Comparison of ENCODE assay signal across 9 cellular contexts in the genomic region with DNA sequence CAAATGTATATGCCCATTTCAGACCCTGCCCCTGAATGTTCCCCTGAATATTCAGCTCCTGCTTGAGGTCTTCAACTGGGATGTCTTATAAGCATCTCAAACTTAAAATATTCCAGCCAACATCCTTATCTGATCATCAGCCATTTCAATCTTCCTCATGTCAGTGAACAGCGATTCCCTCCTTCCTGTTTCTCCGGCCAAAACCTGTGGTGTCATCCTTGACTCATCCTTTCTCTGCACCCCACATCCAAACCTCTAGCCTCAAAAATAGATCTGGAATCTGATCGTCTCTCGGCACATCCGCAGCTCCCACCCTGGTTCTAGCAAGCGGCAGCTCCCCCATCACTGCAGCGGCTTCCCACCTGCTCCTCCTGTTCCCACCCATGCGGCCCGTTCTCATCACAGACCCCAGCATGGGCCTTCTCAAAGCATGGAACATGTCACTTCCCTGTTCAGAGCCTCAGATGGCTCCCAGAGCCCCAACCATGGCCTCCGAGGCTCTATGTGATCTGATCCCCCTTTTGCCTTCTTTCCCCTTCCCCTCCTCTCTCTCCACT.
"Had no signal": no experiment of that assay in that cellular context is flagged by ENCODE, and none has a peak within 500 bp of the region (broad histone marks: within the 10 kb centered on the region; RNA-seq: fewer than 3 reads in every experiment).

No MANE protein-coding gene starts in this region.

- H3K4me3 Mint-ChIP-seq: activated naive CD8-positive, alpha-beta T cell treated with anti-CD3 and anti-CD28 coated beads, Interleukin-2, amount 50 U/mL, for 24 hours; activated T-helper 17 cell treated with anti-CD3 and anti-CD28 coated beads, Interleukin-2, amount 50 U/mL, for 72 hours; natural killer cell treated with Interleukin-12 subunit alpha and Interleukin-12 subunit beta and Interleukin-15 and Interleukin-18, amount 100 ng/mL, for 72 hours had no signal

- DNase-seq: activated CD4-positive, alpha-beta T cell treated with anti-CD3 and anti-CD28 coated beads, Interleukin-2, amount 50 U/mL, for 4 hours; activated naive CD4-positive, alpha-beta T cell treated with Interleukin-2 at 50 U/mL for 16 hours; activated naive CD8-positive, alpha-beta T cell treated with anti-CD3 and anti-CD28 coated beads, Interleukin-2, amount 50 U/mL, for 24 hours; stimulated activated CD4-positive, alpha-beta T cell treated with anti-CD3 and anti-CD28 coated beads, Interleukin-1b, Interleukin-23, amount 100 ng/mL, for 48 hours; T-helper 9 cell had no signal

- ATAC-seq: activated CD4-positive, CD25-positive, alpha-beta regulatory T cell treated with anti-CD3 and anti-CD28 coated beads, Interleukin-2, amount 50 U/mL, for 24 hours; activated naive CD8-positive, alpha-beta T cell treated with anti-CD3 and anti-CD28 coated beads, Interleukin-2, amount 50 U/mL, for 24 hours; activated T-helper 17 cell treated with anti-CD3 and anti-CD28 coated beads, Interleukin-2, amount 50 U/mL, for 72 hours; esophagus mucosa; natural killer cell treated with Interleukin-12 subunit alpha and Interleukin-12 subunit beta and Interleukin-15 and Interleukin-18, amount 100 ng/mL, for 72 hours had no signal

- H3K36me3 Mint-ChIP-seq: natural killer cell treated with Interleukin-12 subunit alpha and Interleukin-12 subunit beta and Interleukin-15 and Interleukin-18, amount 100 ng/mL, for 72 hours had no signal

- H3K9me3 Mint-ChIP-seq: activated naive CD8-positive, alpha-beta T cell treated with anti-CD3 and anti-CD28 coated beads, Interleukin-2, amount 50 U/mL, for 24 hours; activated T-helper 17 cell treated with anti-CD3 and anti-CD28 coated beads, Interleukin-2, amount 50 U/mL, for 72 hours; natural killer cell treated with Interleukin-12 subunit alpha and Interleukin-12 subunit beta and Interleukin-15 and Interleukin-18, amount 100 ng/mL, for 72 hours had no signal

- H3K4me1 Mint-ChIP-seq: activated naive CD8-positive, alpha-beta T cell treated with anti-CD3 and anti-CD28 coated beads, Interleukin-2, amount 50 U/mL, for 24 hours had no signal

- H3K27ac Mint-ChIP-seq: activated naive CD8-positive, alpha-beta T cell treated with anti-CD3 and anti-CD28 coated beads, Interleukin-2, amount 50 U/mL, for 24 hours; activated T-helper 17 cell treated with anti-CD3 and anti-CD28 coated beads, Interleukin-2, amount 50 U/mL, for 72 hours; natural killer cell treated with Interleukin-12 subunit alpha and Interleukin-12 subunit beta and Interleukin-15 and Interleukin-18, amount 100 ng/mL, for 72 hours had no signal
